Comparison of ENCODE assay signal across 28 cellular contexts in genomic region chr5:139076117-139076516, GRCh38.
"Had no signal": no experiment of that assay in that cellular context is flagged by ENCODE, and none has a peak within 500 bp of the region (broad histone marks: within the 10 kb centered on the region; RNA-seq: fewer than 3 reads in every experiment).

No MANE protein-coding gene starts in this region.

- H3K27ac Mint-ChIP-seq: activated CD4-positive, alpha-beta T cell treated with anti-CD3 and anti-CD28 coated beads, Interleukin-2, amount 10 ng/mL, durations not matched to agents 24 days and 14 days; activated CD8-positive, alpha-beta memory T cell treated with anti-CD3 and anti-CD28 coated beads, Interleukin-2, amount 10 ng/mL, durations not matched to agents 7 days and 5 days; activated CD8-positive, alpha-beta T cell treated with anti-CD3 and anti-CD28 coated beads, Interleukin-2, amount 10 ng/mL, durations not matched to agents 7 days and 5 days; activated naive CD4-positive, alpha-beta T cell treated with anti-CD3 and anti-CD28 coated beads, Interleukin-2, amount 50 U/mL, for 24 hours; activated T-helper 2 cell treated with anti-CD3 and anti-CD28 coated beads, Interferon-gamma antibody, Interleukin-2, Interleukin-4, amounts not matched to agents 10 μg/mL and 5 μg/mL and 100 μg/mL, durations not matched to agents 14 hours and 24 hours and 36 hours; effector memory CD8-positive, alpha-beta T cell; naive B cell had no signal

- H3K27ac ChIP-seq: gastrocnemius medialis, hepatocyte, pancreas, prostate gland, upper lobe of right lung had no signal

- H3K4me2 ChIP-seq: hepatocyte had no signal

- H3K4me1 ChIP-seq: prostate gland had no signal

- H3K4me3 Mint-ChIP-seq: activated CD4-positive, alpha-beta T cell treated with anti-CD3 and anti-CD28 coated beads, Interleukin-2, amount 10 ng/mL, durations not matched to agents 24 days and 14 days; activated CD8-positive, alpha-beta memory T cell treated with anti-CD3 and anti-CD28 coated beads, Interleukin-2, amount 10 ng/mL, durations not matched to agents 7 days and 5 days; activated CD8-positive, alpha-beta T cell treated with anti-CD3 and anti-CD28 coated beads, Interleukin-2, amount 10 ng/mL, durations not matched to agents 7 days and 5 days; activated naive CD4-positive, alpha-beta T cell treated with anti-CD3 and anti-CD28 coated beads, Interleukin-2, amount 50 U/mL, for 24 hours; brain; effector memory CD8-positive, alpha-beta T cell; naive B cell; neural crest cell had no signal

- H3K36me3 ChIP-seq: gastrocnemius medialis, pancreas, prostate gland, upper lobe of right lung had no signal

- H3K9me3 ChIP-seq: gastrocnemius medialis, pancreas, prostate gland, upper lobe of right lung had no signal

- H3K27me3 ChIP-seq: gastrocnemius medialis, hepatocyte, pancreas, upper lobe of right lung had no signal

- FAIRE-seq: pancreas had no signal

- H3K27me3 Mint-ChIP-seq: activated CD4-positive, alpha-beta T cell treated with anti-CD3 and anti-CD28 coated beads, Interleukin-2, amount 10 ng/mL, durations not matched to agents 24 days and 14 days; activated CD8-positive, alpha-beta memory T cell treated with anti-CD3 and anti-CD28 coated beads, Interleukin-2, amount 10 ng/mL, durations not matched to agents 7 days and 5 days; activated naive CD4-positive, alpha-beta T cell treated with anti-CD3 and anti-CD28 coated beads, Interleukin-2, amount 50 U/mL, for 24 hours; brain; effector memory CD8-positive, alpha-beta T cell; naive B cell had no signal

- H3K4me1 Mint-ChIP-seq: activated CD8-positive, alpha-beta memory T cell treated with anti-CD3 and anti-CD28 coated beads, Interleukin-2, amount 10 ng/mL, durations not matched to agents 7 days and 5 days had no signal

- H3K36me3 Mint-ChIP-seq: activated CD8-positive, alpha-beta memory T cell treated with anti-CD3 and anti-CD28 coated beads, Interleukin-2, amount 10 ng/mL, durations not matched to agents 7 days and 5 days; brain; naive B cell had no signal

- H3K9me3 Mint-ChIP-seq: activated CD4-positive, alpha-beta T cell treated with anti-CD3 and anti-CD28 coated beads, Interleukin-2, amount 10 ng/mL, durations not matched to agents 24 days and 14 days; activated naive CD4-positive, alpha-beta T cell treated with anti-CD3 and anti-CD28 coated beads, Interleukin-2, amount 50 U/mL, for 24 hours; activated T-helper 2 cell treated with anti-CD3 and anti-CD28 coated beads, Interferon-gamma antibody, Interleukin-2, Interleukin-4, amounts not matched to agents 10 μg/mL and 5 μg/mL and 100 μg/mL, durations not matched to agents 14 hours and 24 hours and 36 hours; brain; effector memory CD8-positive, alpha-beta T cell; naive B cell; neural crest cell had no signal

- ATAC-seq: activated CD8-positive, alpha-beta memory T cell treated with anti-CD3 and anti-CD28 coated beads, Interleukin-2, amount 10 ng/mL, durations not matched to agents 7 days and 5 days; activated CD8-positive, alpha-beta T cell treated with anti-CD3 and anti-CD28 coated beads, Interleukin-2, amount 10 ng/mL, durations not matched to agents 7 days and 5 days; effector memory CD8-positive, alpha-beta T cell; SK-N-SH treated with all-trans-retinoic acid at 6 μM for 48 hours; stimulated activated naive CD8-positive, alpha-beta T cell treated with anti-CD3 and anti-CD28 coated beads, Interleukin-15, Interleukin-2, amounts not matched to agents 100 U/mL and 50 U/mL, for 24 hours had no signal

- H3K4me3 ChIP-seq: coronary artery, gastrocnemius medialis, hepatocyte, pancreas, prostate gland, upper lobe of right lung had no signal

- H2AFZ ChIP-seq: hepatocyte had no signal

- DNase-seq: activated CD4-positive, alpha-beta T cell treated with anti-CD3 and anti-CD28 coated beads, Interleukin-2, amount 10 ng/mL, durations not matched to agents 24 days and 14 days; activated CD4-positive, CD25-positive, alpha-beta regulatory T cell treated with anti-CD3 and anti-CD28 coated beads, Interleukin-2, amount 50 U/mL, for 72 hours; activated CD8-positive, alpha-beta memory T cell treated with anti-CD3 and anti-CD28 coated beads, Interleukin-2, amount 10 ng/mL, durations not matched to agents 7 days and 5 days; activated CD8-positive, alpha-beta T cell treated with anti-CD3 and anti-CD28 coated beads, Interleukin-2, amount 10 ng/mL, durations not matched to agents 7 days and 5 days; activated T-cell treated with anti-CD3 and anti-CD28 coated beads, Interleukin-2, amount 50 U/mL, for 48 hours; aorta; effector memory CD8-positive, alpha-beta T cell; erythroblast; gastrocnemius medialis; glutamatergic neuron; islet precursor cell; left ventricle myocardium superior; mammary epithelial cell; naive B cell; nucleus accumbens; pancreas; stimulated activated CD4-positive, alpha-beta T cell treated with anti-CD3 and anti-CD28 coated beads, Interleukin-2, amount 100 ng/mL, for 48 hours; stimulated activated naive CD8-positive, alpha-beta T cell treated with anti-CD3 and anti-CD28 coated beads, Interleukin-15, Interleukin-2, amounts not matched to agents 100 U/mL and 50 U/mL, for 24 hours; T-helper 2 cell; upper lobe of right lung had no signal

- H3K79me2 ChIP-seq: hepatocyte had no signal
